16 cellular contexts compared by ENCODE assay signal in the genomic region with DNA sequence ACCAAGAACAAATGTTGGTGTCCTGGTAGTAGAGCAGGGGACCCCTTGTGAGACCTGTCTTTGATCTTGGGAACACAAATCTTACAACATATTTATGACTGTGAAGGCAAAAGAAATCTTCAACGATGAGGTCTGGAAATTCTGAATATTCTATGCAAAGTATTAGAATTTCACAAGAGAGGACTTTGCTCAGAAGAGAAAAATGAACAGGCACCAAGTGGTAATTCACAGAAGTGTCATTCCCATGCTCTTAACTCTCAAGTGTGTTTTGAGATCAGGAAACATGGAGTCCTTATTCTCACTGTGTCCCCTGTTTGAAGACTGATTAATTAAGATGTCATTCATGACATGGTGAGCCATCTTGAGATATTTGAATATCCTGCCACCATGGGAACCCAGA. TPM values are rescaled to one million over a fixed set of nuclear protein-coding genes. Genes with fewer than 3 reads are reported as not detected.
DNase-seq lines count a peak whose midpoint lies in the region; ATAC-seq and TF ChIP-seq lines count a peak whose summit lies in the region.
"Had no signal": no experiment of that assay in that cellular context is flagged by ENCODE, and none has a peak within 500 bp of the region (broad histone marks: within the 10 kb centered on the region; RNA-seq: fewer than 3 reads in every experiment).

No MANE protein-coding gene starts in this region.

- no peaks in the 10 kb centered on the region for H3K27me3 ChIP-seq in BLaER1
- H3K27me3 ChIP-seq: MG63, tibial nerve had no signal

- peak overlapping the region; percentile 19; the same call in 1 of the 2 replicates for H2AFZ ChIP-seq in OCI-LY7 (ENCODE audit: low read length)

- H3K4me1 ChIP-seq in BLaER1 (peaks cover 5% of the 10 kb centered on the region), OCI-LY7 (ENCODE audit: insufficient read depth, low read length, poor library complexity, severe bottlenecking) (peaks cover 47% of the 10 kb centered on the region)

- H3K36me3 ChIP-seq in BLaER1 (0 out of 2 replicates have a peak, but pooled peaks cover 9% of the 10 kb centered on the region), OCI-LY7 (ENCODE audit: insufficient read depth, low read length) (no peaks in the 10 kb centered on the region)
- H3K36me3 ChIP-seq: MG63, tibial nerve had no signal

- ATAC-seq in GM18502 (IDR thresholded peaks at IDR 0.05; ENCODE audit: poor library complexity, unreplicated experiment) (no peak), GM18867 (IDR thresholded peaks at IDR 0.05; ENCODE audit: unreplicated experiment) (no peak)

- no TSS peak for BruUV-seq in OCI-LY7 (replicated peaks; lab: Mats Ljungman, UMichigan)

- H3K27ac ChIP-seq in BLaER1 (no peak overlapping the region), OCI-LY7 (ENCODE audit: low read depth, low read length, poor library complexity, severe bottlenecking) (no peak overlapping the region), epithelial cell of prostate (peak overlapping the region; percentile 53)
- H3K27ac ChIP-seq: tibial nerve, VCaP had no signal

- H3K4me3 ChIP-seq in BLaER1, result no peak overlapping the region
- no peak overlapping the region for H3K4me3 ChIP-seq in OCI-LY7 (ENCODE audit: low read depth, low read length, poor library complexity, severe bottlenecking)
- H3K4me3 ChIP-seq: MG63, tibial nerve had no signal

- H3K9me2 ChIP-seq in OCI-LY7 (ENCODE audit: insufficient read depth, low read length), result no peaks in the 10 kb centered on the region

- CTCF ChIA-PET in OCI-LY7 (lab: Charles Lee; ENCODE audit: unreplicated experiment), result no interaction called here

- TF ChIP-seq CTCF in OCI-LY7 (conservative IDR thresholded peaks at IDR 0.05; ENCODE audit: low read length), result no peak

- H4K20me1 ChIP-seq in BLaER1, result no peaks in the 10 kb centered on the region
- H4K20me1 ChIP-seq in OCI-LY7 (ENCODE audit: insufficient read depth, low read length), result no peaks in the 10 kb centered on the region

- no peak overlapping the region for H3K9ac ChIP-seq in BLaER1

- POLR2A ChIA-PET in OCI-LY7 (lab: Charles Lee), result interaction anchor here (1.3 kb wide), 1 partner anchor 19 kb away, joined by 3 read pairs; no protein-coding TSS in a partner anchor

- no peaks in the 10 kb centered on the region for H3K79me2 ChIP-seq in OCI-LY7 (ENCODE audit: insufficient read depth, low read depth, low read length)

- intact Hi-C loops in OCI-LY7 (cut with micrococcal nuclease; ENCODE audit: unreplicated experiment), result no loop called here

- DNase-seq in AG08395 (ENCODE audit: low spot score) (peak; percentile 23), OCI-LY7 (ENCODE audit: low spot score) (no peak), epithelial cell of prostate (ENCODE audit: low read depth, low spot score) (no peak), NCI-H345 treated with DMSO at 0.1 percent for 48 hours (lab: John Stamatoyannopoulos, UW; ENCODE audit: unreplicated experiment) (no peak)
- DNase-seq in activated CD4-positive, CD25-positive, alpha-beta regulatory T cell treated with anti-CD3 and anti-CD28 coated beads, Interleukin-2, amount 50 U/mL, for 72 hours, result no peak
- DNase-seq: dermis blood vessel endothelial cell; MG63; NCI-H2081 treated with DMSO at 0.1 percent for 48 hours; NCI-H82; SHP77; stimulated activated CD4-positive, alpha-beta T cell treated with anti-CD3 and anti-CD28 coated beads, Interleukin-2, amount 100 ng/mL, for 24 hours had no signal

- H3K9me3 ChIP-seq in BLaER1 (peaks cover 4% of the 10 kb centered on the region; the same call in 1 of the 2 replicates), OCI-LY7 (ENCODE audit: low read length) (no peaks in the 10 kb centered on the region)
- H3K9me3 ChIP-seq: MG63, tibial nerve had no signal

- H3K4me2 ChIP-seq in BLaER1, result 0 out of 2 replicates have a peak overlapping the region, but pooled peaks have one; percentile 8
- H3K4me2 ChIP-seq in OCI-LY7 (ENCODE audit: low read length), result peak overlapping the region; percentile 58

RNA-seq across cellular contexts. Expression of gene COQ2, which starts 52.5 kb away (rescaled TPM):
- total RNA-seq in OCI-LY7 (2014; rRNA removed; shearing (Covaris generic)), result 12.1 and 12.8 TPM in 2 replicates
- 14.4 and 17.9 TPM in 2 replicates for total RNA-seq in OCI-LY7 (2022)
